In the genomic region with DNA sequence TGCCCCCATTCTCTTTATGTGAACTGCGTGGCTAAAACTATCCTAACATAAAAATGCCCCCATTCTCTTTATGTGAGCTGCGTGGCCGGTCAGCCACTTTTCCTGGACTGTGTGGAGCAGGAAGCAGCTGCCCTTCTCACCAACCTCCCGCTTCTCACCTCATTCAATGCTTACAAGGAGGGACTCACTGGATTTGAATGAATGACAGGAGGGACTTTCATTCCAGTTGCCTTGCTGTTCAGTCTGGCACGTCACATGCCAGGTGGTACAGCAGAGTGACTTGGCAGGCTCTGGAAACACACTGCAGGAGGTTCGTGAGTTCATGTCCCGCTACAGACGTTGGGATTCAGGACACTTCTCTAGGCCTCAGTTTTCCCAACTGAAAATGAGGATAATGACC, we compare ENCODE assay signal across 25 cellular contexts.
DNase-seq lines count a peak whose midpoint lies in the region; ATAC-seq and TF ChIP-seq lines count a peak whose summit lies in the region.
"Had no signal": no experiment of that assay in that cellular context is flagged by ENCODE, and none has a peak within 500 bp of the region (broad histone marks: within the 10 kb centered on the region; RNA-seq: fewer than 3 reads in every experiment).

No MANE protein-coding gene starts in this region.

- H3K27me3 Mint-ChIP-seq in type B pancreatic cell, result no peaks in the 10 kb centered on the region

- H3K4me3 Mint-ChIP-seq in type B pancreatic cell, result no peak overlapping the region
- H3K4me3 Mint-ChIP-seq: activated naive CD8-positive, alpha-beta T cell treated with anti-CD3 and anti-CD28 coated beads for 36 hours; activated T-helper 1 cell treated with anti-CD3 and anti-CD28 coated beads, Interleukin-12 subunit alpha, Interleukin-12 subunit beta, Interleukin-2, Interleukin-4 antibody, amounts not matched to agents 30 ng/mL and 10 ng/mL and 1 ng/mL, durations not matched to agents 14 hours and 24 hours and 36 hours; H9 had no signal

- intact Hi-C loops in right cardiac atrium (cut with DNase I), result no loop called here

- H3K9me3 Mint-ChIP-seq in type B pancreatic cell, result no peaks in the 10 kb centered on the region
- H3K9me3 Mint-ChIP-seq: activated naive CD8-positive, alpha-beta T cell treated with anti-CD3 and anti-CD28 coated beads for 36 hours; activated T-helper 1 cell treated with anti-CD3 and anti-CD28 coated beads, Interleukin-12 subunit alpha, Interleukin-12 subunit beta, Interleukin-2, Interleukin-4 antibody, amounts not matched to agents 30 ng/mL and 10 ng/mL and 1 ng/mL, durations not matched to agents 14 hours and 24 hours and 36 hours; H9 had no signal

- 54% methylated on average over 8 of the region's 8 CpGs for WGBS in right cardiac atrium

- H3K27ac ChIP-seq in right cardiac atrium (ENCODE audit: low read length), result peak overlapping the region; percentile 93
- peak overlapping the region; percentile 84 for H3K27ac ChIP-seq in skeletal muscle tissue (ENCODE audit: low read depth, low read length)
- H3K27ac ChIP-seq: C4-2B, SJCRH30 had no signal

- H3K27ac Mint-ChIP-seq in type B pancreatic cell, result no peak overlapping the region
- H3K27ac Mint-ChIP-seq: activated naive CD8-positive, alpha-beta T cell treated with anti-CD3 and anti-CD28 coated beads for 36 hours; activated T-helper 1 cell treated with anti-CD3 and anti-CD28 coated beads, Interleukin-12 subunit alpha, Interleukin-12 subunit beta, Interleukin-2, Interleukin-4 antibody, amounts not matched to agents 30 ng/mL and 10 ng/mL and 1 ng/mL, durations not matched to agents 14 hours and 24 hours and 36 hours; H9 had no signal

- H3K4me1 ChIP-seq in right cardiac atrium (ENCODE audit: control insufficient read depth, insufficient read depth, low read length), result peaks cover 7% of the 10 kb centered on the region
- peaks cover 17 to 23% (median 20%) of the 10 kb centered on the region in 3 donors for H3K4me1 ChIP-seq in skeletal muscle tissue (ENCODE audit: control insufficient read depth in 3 of 3, insufficient read depth in 3 of 3, low read length in 3 of 3)
- H3K4me1 ChIP-seq: breast epithelium, left lung, SJCRH30 had no signal

- H3K36me3 ChIP-seq in skeletal muscle tissue (ENCODE audit: control insufficient read depth in 3 of 3, insufficient read depth in 3 of 3, low read length in 3 of 3), result no peaks in the 10 kb centered on the region
- H3K36me3 ChIP-seq: breast epithelium, left lung, SJCRH30 had no signal

- H3K27me3 ChIP-seq in right cardiac atrium (ENCODE audit: control insufficient read depth, insufficient read depth) (no peaks in the 10 kb centered on the region), skeletal muscle tissue (ENCODE audit: control insufficient read depth in 3 of 3, insufficient read depth in 3 of 3, low read length in 3 of 3) (no peaks in the 10 kb centered on the region)
- H3K27me3 ChIP-seq: breast epithelium, left lung had no signal

- H3K9ac ChIP-seq in skeletal muscle tissue (ENCODE audit: low read depth in 1 of 3, low read length in 3 of 3), result peak overlapping the region; percentile 33 to 72 (median 68)

- DNase-seq in G401 (ENCODE audit: low spot score), result peak; percentile 27
- DNase-seq in cerebellar cortex (ENCODE audit: low spot score), result peak; percentile 7
- DNase-seq in right cardiac atrium, result no peak
- DNase-seq in OCI-M1 (lab: John Stamatoyannopoulos, UW), result no peak
- DNase-seq in epidermal melanocyte (ENCODE audit: insufficient read length, low spot score), result no peak
- no peak for DNase-seq in type B pancreatic cell (ENCODE audit: extremely low spot score, unreplicated experiment)
- DNase-seq: activated CD4-positive, CD25-positive, alpha-beta regulatory T cell; activated CD8-positive, alpha-beta memory T cell treated with anti-CD3 and anti-CD28 coated beads for 24 hours; activated naive CD8-positive, alpha-beta T cell treated with anti-CD3 and anti-CD28 coated beads for 36 hours; DMS153; effector CD4-positive, alpha-beta T cell; GF-D8; H9; left lung; NCI-H1417 treated with DMSO at 0.1 percent for 48 hours; NCI-H526; SJCRH30; stimulated activated CD4-positive, alpha-beta T cell treated with anti-CD3 and anti-CD28 coated beads, Interleukin-2, amount 100 ng/mL, for 24 hours; stimulated activated naive CD8-positive, alpha-beta T cell treated with anti-CD3 and anti-CD28 coated beads, Interleukin-15, Interleukin-2, amounts not matched to agents 100 U/mL and 50 U/mL, for 24 hours had no signal

- ATAC-seq in right cardiac atrium (peak in 1 of 2 donors; percentile 8), GM21737 (IDR thresholded peaks at IDR 0.05; ENCODE audit: unreplicated experiment) (no peak)
- ATAC-seq: esophagus mucosa; stimulated activated naive CD8-positive, alpha-beta T cell treated with anti-CD3 and anti-CD28 coated beads, Interleukin-15, Interleukin-2, amounts not matched to agents 100 U/mL and 50 U/mL, for 24 hours had no signal

- no peaks in the 10 kb centered on the region for H3K9me3 ChIP-seq in right cardiac atrium (ENCODE audit: control insufficient read depth, low read length)
- H3K9me3 ChIP-seq in skeletal muscle tissue (ENCODE audit: control insufficient read depth in 3 of 3, low read length in 3 of 3), result peaks cover 0 to 3% (median 0%) of the 10 kb centered on the region in 3 donors
- H3K9me3 ChIP-seq: breast epithelium, left lung, SJCRH30 had no signal

- no peaks in the 10 kb centered on the region for H3K4me1 Mint-ChIP-seq in type B pancreatic cell (ENCODE audit: unreplicated experiment)
- H3K4me1 Mint-ChIP-seq: activated naive CD8-positive, alpha-beta T cell treated with anti-CD3 and anti-CD28 coated beads for 36 hours had no signal

- in situ Hi-C loops in G401 (cut with HindIII; ENCODE audit: low sequenced_read_pairs), result no loop called here

- no peaks in the 10 kb centered on the region for H3K36me3 Mint-ChIP-seq in type B pancreatic cell
- H3K36me3 Mint-ChIP-seq: activated naive CD8-positive, alpha-beta T cell treated with anti-CD3 and anti-CD28 coated beads for 36 hours had no signal

- no peak for TF ChIP-seq CTCF in type B pancreatic cell (conservative IDR thresholded peaks at IDR 0.05)

- H3K4me3 ChIP-seq in right cardiac atrium (ENCODE audit: low read length) (no peak overlapping the region), skeletal muscle tissue (ENCODE audit: low read length in 3 of 3) (peak overlapping the region in 2 of 3 donors; percentile 2 to 6)
- H3K4me3 ChIP-seq: breast epithelium, left lung, SJCRH30 had no signal

Comparison
In these comparisons a context has a peak if more than half of its experiments do, and no peak if none do; other contexts are left out.
1. DNase-seq: peak in G401 (single experiment) and cerebellar cortex (single experiment); none in right cardiac atrium (0 of 3), OCI-M1 (single experiment), epidermal melanocyte (single experiment) and type B pancreatic cell (single experiment).